ENCODE assay signal across 9 cellular contexts in the genomic region with DNA sequence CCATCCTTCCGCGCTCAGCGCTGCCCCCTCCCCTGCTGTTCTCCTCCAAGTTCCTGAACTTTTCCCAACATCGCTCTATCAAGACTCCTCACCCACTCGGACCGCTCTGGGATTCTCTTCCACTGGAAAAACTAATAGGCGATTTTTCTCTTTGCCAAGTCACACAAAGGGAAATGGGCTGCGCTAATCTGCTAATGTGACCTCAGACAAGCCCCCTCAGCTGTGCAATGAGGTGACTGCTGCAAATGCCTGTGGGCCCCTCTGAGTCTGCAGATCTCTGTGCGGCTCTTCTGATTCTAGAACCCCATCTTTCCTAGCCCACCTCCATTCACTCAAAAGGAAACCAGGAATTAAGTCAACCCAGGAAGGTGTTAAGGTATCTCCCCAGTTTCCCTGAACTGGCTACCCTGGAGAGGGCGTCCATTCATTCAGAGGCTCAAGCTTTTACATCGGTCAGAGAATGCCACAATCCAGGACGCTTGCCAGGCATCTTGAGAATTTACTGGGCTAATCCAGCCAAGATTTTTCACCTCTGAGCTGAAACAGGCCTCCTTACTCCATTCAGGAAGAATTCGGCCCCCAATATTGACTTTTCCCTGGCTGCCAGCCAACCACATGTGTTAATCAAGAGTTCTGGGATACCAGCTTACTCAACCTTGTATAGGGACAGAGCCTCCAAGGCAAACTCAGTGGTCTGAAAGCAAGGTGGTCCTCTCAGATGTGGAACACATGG. TPM values are rescaled to one million over a fixed set of nuclear protein-coding genes. Genes with fewer than 3 reads are reported as not detected.
A peak's percentile ranks its signal among the peaks of the same experiment; 100 is the strongest.
DNase-seq lines count a peak whose midpoint lies in the region; ATAC-seq, FAIRE-seq and TF ChIP-seq lines count a peak whose summit lies in the region.
"Had no signal": no experiment of that assay in that cellular context is flagged by ENCODE, and none has a peak within 500 bp of the region (broad histone marks: within the 10 kb centered on the region; RNA-seq: fewer than 3 reads in every experiment).

No MANE protein-coding gene starts in this region.

- intact Hi-C loops in spleen (cut with DNase I; ENCODE audit: low total_unique reads) = no loop called here

- in situ Hi-C loops in astrocyte of the cerebellum (cut with HindIII; ENCODE audit: low sequenced_read_pairs) = no loop called here

- H3K4me3 ChIP-seq in HFF-Myc (replicated peaks; ENCODE audit: low read depth, low read length) = peak overlapping the region; percentile 74
- H3K4me3 ChIP-seq in astrocyte of the cerebellum (ENCODE audit: low read depth, low read length) = peak overlapping the region; percentile 61
- H3K4me3 ChIP-seq in iPS-20b (ENCODE audit: low read length) = peak overlapping the region; percentile 78
- H3K4me3 ChIP-seq in spleen = peak overlapping the region in 6 of 8 donors; percentile 14 to 64 (median 34)

- no peak overlapping the region for H3K27ac ChIP-seq in iPS-20b (ENCODE audit: low read length)
- peak overlapping the region in 1 of 8 donors; percentile 30 for H3K27ac ChIP-seq in spleen
- H3K27ac ChIP-seq in caudate nucleus (ENCODE audit: low read depth, low read length) = no peak overlapping the region

- TF ChIP-seq POLR2A in spleen (IDR thresholded peaks at IDR 0.05) = no peak

- H3K27me3 ChIP-seq in iPS-20b (ENCODE audit: insufficient read depth, low read length) (peaks cover 21% of the 10 kb centered on the region), spleen (replicated peaks in 1 of 7) (peaks cover 0 to 52% (median 12%) of the 10 kb centered on the region in 7 donors)

- H3K9ac ChIP-seq in iPS-20b (ENCODE audit: low read depth, low read length) = peak overlapping the region; percentile 66; the same call in 1 of the 2 replicates

- no peak for ATAC-seq in GM21515 (IDR thresholded peaks at IDR 0.05; ENCODE audit: unreplicated experiment)

- H3K4me1 ChIP-seq in iPS-20b (ENCODE audit: insufficient read depth, low read length) = peaks cover 25% of the 10 kb centered on the region
- peaks cover 0 to 27% (median 15%) of the 10 kb centered on the region in 6 donors for H3K4me1 ChIP-seq in spleen

- FAIRE-seq in RCC 7860 (lab: Jason Lieb, UNC) = no peak

- TF ChIP-seq CTCF in HFF-Myc (IDR thresholded peaks at IDR 0.05; ENCODE audit: low read depth, low read length, missing control alignments) (no peak), astrocyte of the cerebellum (IDR thresholded peaks at IDR 0.05; ENCODE audit: low read depth, low read length, missing control alignments) (no peak), spleen (IDR thresholded peaks at IDR 0.05 in 8 of 11, conservative IDR thresholded peaks at IDR 0.05 in 3 of 11) (no peak)

- peak; percentile 86 for DNase-seq in HFF-Myc (ENCODE audit: extremely low read depth, low read depth)
- DNase-seq in astrocyte of the cerebellum (ENCODE audit: low read depth) = peak; percentile 99
- DNase-seq in spleen = no peak
- DNase-seq in RCC 7860 (ENCODE audit: low spot score) = no peak
- DNase-seq in caudate nucleus (lab: John Stamatoyannopoulos, UW) = no peak
- no peak for DNase-seq in hypothalamus (lab: John Stamatoyannopoulos, UW)

- H3K9me3 ChIP-seq in iPS-20b (ENCODE audit: insufficient read depth, low read depth, low read length) (no peaks in the 10 kb centered on the region), spleen (no peaks in the 10 kb centered on the region)

- WGBS in spleen, 5 donors = 44 to 53% (median 45%) methylated on average over 13 of the region's 13 CpGs

- H3K36me3 ChIP-seq in iPS-20b (ENCODE audit: insufficient read depth, low read depth, low read length) (no peaks in the 10 kb centered on the region), spleen (no peaks in the 10 kb centered on the region)

RNA-seq across cellular contexts. Expression of a gene that starts 0.8 kb away (rescaled TPM):
- 1 to 10 TPM; 1.1 to 4.3 (median 1.4) TPM for total RNA-seq in spleen
- under 1 TPM; 0.07 to 0.22 (median 0.17) TPM for polyA plus RNA-seq in spleen

RNA-seq across cellular contexts. Expression of a gene that starts 43.6 kb away (rescaled TPM):
- not detected for total RNA-seq in spleen
- polyA plus RNA-seq in spleen = not detected
- total RNA-seq: subcutaneous adipose tissue had no signal

Comparison
In these comparisons a context has a peak if more than half of its experiments do, and no peak if none do; other contexts are left out.
1. DNase-seq: peak in HFF-Myc (single experiment) and astrocyte of the cerebellum (single experiment); none in spleen (single experiment), RCC 7860 (single experiment), caudate nucleus (0 of 61) and hypothalamus (0 of 51).
2. Peak in every context shown above with its lines, with median percentiles within 50 percentile points of each other: H3K4me3 ChIP-seq.